8 cellular contexts compared by ENCODE assay signal in the genomic region with DNA sequence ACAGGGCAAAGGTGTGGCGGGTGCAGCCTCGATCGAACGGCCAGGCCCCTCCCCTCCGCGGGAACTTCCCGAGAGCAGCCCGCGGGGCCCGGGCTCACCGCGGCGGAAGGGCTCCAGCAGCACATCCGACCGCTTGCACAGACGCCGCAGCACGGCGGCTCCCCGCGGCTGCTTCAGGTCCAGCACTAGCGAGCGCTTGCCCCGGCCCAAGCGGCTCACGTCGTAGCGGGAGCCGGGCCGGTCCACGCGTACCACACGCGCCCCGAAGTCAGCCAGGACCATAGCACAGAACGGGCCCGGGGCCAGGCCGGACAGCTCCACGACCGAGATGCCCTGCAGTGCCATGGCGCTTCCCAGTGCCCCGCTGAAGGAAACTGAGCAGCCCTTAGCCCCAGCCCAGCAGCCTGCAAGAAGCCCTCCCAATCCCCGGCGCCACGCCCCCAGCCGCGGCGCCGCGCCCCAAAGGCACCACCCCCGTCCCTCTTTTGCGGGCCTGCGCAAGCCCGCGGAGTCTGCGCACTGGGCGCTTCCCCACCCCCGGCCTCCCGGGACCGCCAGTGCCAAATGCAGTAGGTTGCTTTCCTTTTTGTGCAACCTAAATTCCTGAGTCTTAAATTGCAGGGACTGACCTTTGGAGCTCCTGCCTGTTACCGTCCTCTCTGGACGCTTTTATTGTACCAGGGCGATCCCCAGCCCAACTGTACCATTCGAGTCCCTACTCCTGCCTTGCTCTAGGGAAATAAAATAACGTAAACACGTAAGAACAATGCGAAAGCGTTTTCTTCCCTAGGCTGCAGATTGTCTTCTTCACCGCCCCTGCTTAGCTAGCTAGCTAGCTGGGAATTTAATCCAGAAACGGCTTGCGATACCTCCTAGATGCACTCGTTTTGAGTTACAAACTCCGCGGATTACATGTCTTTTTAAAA. TPM values are rescaled to one million over a fixed set of nuclear protein-coding genes. Genes with fewer than 3 reads are reported as not detected.
DNase-seq lines count a peak whose midpoint lies in the region; ATAC-seq and TF ChIP-seq lines count a peak whose summit lies in the region.

A gene (minus strand): TSS at position 376 of the 926 bp plus-strand sequence. CDS start 31 bp downstream, at position 345.

- H3K4me1 ChIP-seq in esophagus (ENCODE audit: control insufficient read depth in 2 of 2, insufficient read depth in 2 of 2, low read length in 1 of 2): peaks cover 0 to 2% of the 10 kb centered on the region in 2 donors
- H3K4me1 ChIP-seq in muscle layer of colon (ENCODE audit: insufficient read depth, low read length): peaks cover 27% of the 10 kb centered on the region

- DNase-seq in DMS53 (lab: John Stamatoyannopoulos, UW): peak; percentile 90
- peak; percentile 70 for DNase-seq in OCI-M2 (lab: John Stamatoyannopoulos, UW; ENCODE audit: unreplicated experiment)
- DNase-seq in activated T-cell treated with anti-CD3 and anti-CD28 coated beads, Interleukin-2, amount 50 U/mL, for 1 hour: peak; percentile 90
- DNase-seq in stimulated activated CD8-positive, alpha-beta memory T cell treated with anti-CD3 and anti-CD28 coated beads, Interleukin-7, amount 100 ng/mL, for 1 hour (ENCODE audit: low read depth in 2 of 2): peak; percentile 76 to 79

- peak within 1 kb of the TSS; percentile 45 for H3K9ac ChIP-seq in muscle layer of colon (ENCODE audit: low read length)

- H3K27me3 ChIP-seq in esophagus (ENCODE audit: control insufficient read depth in 1 of 2, insufficient read depth in 2 of 2, low read length in 2 of 2) (no peaks in the 10 kb centered on the region), muscle layer of colon (ENCODE audit: control insufficient read depth in 1 of 2, insufficient read depth in 2 of 2, low read length in 2 of 2) (no peaks in the 10 kb centered on the region)

- peak within 1 kb of the TSS; percentile 94 to 95 for H3K27ac ChIP-seq in esophagus (ENCODE audit: low read depth in 2 of 2, low read length in 1 of 2)
- peak within 1 kb of the TSS; percentile 79 for H3K27ac ChIP-seq in muscle layer of colon (ENCODE audit: low read depth, low read length)

- H3K9me3 ChIP-seq in esophagus (ENCODE audit: control insufficient read depth in 2 of 2, insufficient read depth in 1 of 2, low read depth in 1 of 2, low read length in 1 of 2) (no peaks in the 10 kb centered on the region), muscle layer of colon (ENCODE audit: low read length) (no peaks in the 10 kb centered on the region)

- no peak; the same call in 1 of the 2 replicates for TF ChIP-seq RAD21 in Ishikawa (IDR thresholded peaks at IDR 0.05; ENCODE audit: low read depth)

- peak; percentile 91 for ATAC-seq in GM21619 (IDR thresholded peaks at IDR 0.05; ENCODE audit: unreplicated experiment)

- H3K4me3 ChIP-seq in esophagus (ENCODE audit: low read depth in 1 of 2, low read length in 2 of 2) (peak within 1 kb of the TSS; percentile 62 to 71), muscle layer of colon (ENCODE audit: low read depth in 1 of 2, low read length in 2 of 2) (peak within 1 kb of the TSS; percentile 59 to 79)

- H3K36me3 ChIP-seq in esophagus (ENCODE audit: control insufficient read depth in 2 of 2, insufficient read depth in 2 of 2, low read length in 1 of 2) (peaks cover 2 to 5% of the 10 kb centered on the region in 2 donors), muscle layer of colon (ENCODE audit: insufficient read depth, low read length) (peaks cover 12% of the 10 kb centered on the region)

- TF ChIP-seq EP300 in Ishikawa (IDR thresholded peaks at IDR 0.05; ENCODE audit: borderline replicate concordance): 0 out of 2 replicates have a peak, but pooled peaks have one; percentile 12

- WGBS in esophagus, 2 donors: 1% methylated on average over 72 to 74 of the region's 74 CpGs

TF ChIP-seq in Ishikawa, 13 proteins besides CTCF, POLR2A, EP300 and RAD21:
- TF ChIP-seq TCF12 (IDR thresholded peaks at IDR 0.05; ENCODE audit: low read depth) (peak; percentile 55), CEBPB (IDR thresholded peaks at IDR 0.05) (peak; percentile 40; the same call in 1 of the 2 replicates), TEAD4 (IDR thresholded peaks at IDR 0.05) (peak; percentile 55; the same call in 1 of the 2 replicates), CREB1 (IDR thresholded peaks at IDR 0.05; ENCODE audit: low read depth) (no peak), YY1 (IDR thresholded peaks at IDR 0.05; ENCODE audit: low read depth) (peak; percentile 79), TAF1 (IDR thresholded peaks at IDR 0.05; ENCODE audit: low read depth) (peak; percentile 89), NFIC (IDR thresholded peaks at IDR 0.05) (0 out of 2 replicates have a peak, but pooled peaks have one; percentile 42), FOXM1 (IDR thresholded peaks at IDR 0.05; ENCODE audit: borderline replicate concordance, low read depth) (no peak), EGR1 (IDR thresholded peaks at IDR 0.05) (no peak), ZBTB7A (IDR thresholded peaks at IDR 0.05; ENCODE audit: low read depth) (no peak)
- TF ChIP-seq, protein P1, sequence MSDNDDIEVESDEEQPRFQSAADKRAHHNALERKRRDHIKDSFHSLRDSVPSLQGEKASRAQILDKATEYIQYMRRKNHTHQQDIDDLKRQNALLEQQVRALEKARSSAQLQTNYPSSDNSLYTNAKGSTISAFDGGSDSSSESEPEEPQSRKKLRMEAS (IDR thresholded peaks at IDR 0.05): peak; percentile 76; the same call in 1 of the 2 replicates
- TF ChIP-seq, protein P2, sequence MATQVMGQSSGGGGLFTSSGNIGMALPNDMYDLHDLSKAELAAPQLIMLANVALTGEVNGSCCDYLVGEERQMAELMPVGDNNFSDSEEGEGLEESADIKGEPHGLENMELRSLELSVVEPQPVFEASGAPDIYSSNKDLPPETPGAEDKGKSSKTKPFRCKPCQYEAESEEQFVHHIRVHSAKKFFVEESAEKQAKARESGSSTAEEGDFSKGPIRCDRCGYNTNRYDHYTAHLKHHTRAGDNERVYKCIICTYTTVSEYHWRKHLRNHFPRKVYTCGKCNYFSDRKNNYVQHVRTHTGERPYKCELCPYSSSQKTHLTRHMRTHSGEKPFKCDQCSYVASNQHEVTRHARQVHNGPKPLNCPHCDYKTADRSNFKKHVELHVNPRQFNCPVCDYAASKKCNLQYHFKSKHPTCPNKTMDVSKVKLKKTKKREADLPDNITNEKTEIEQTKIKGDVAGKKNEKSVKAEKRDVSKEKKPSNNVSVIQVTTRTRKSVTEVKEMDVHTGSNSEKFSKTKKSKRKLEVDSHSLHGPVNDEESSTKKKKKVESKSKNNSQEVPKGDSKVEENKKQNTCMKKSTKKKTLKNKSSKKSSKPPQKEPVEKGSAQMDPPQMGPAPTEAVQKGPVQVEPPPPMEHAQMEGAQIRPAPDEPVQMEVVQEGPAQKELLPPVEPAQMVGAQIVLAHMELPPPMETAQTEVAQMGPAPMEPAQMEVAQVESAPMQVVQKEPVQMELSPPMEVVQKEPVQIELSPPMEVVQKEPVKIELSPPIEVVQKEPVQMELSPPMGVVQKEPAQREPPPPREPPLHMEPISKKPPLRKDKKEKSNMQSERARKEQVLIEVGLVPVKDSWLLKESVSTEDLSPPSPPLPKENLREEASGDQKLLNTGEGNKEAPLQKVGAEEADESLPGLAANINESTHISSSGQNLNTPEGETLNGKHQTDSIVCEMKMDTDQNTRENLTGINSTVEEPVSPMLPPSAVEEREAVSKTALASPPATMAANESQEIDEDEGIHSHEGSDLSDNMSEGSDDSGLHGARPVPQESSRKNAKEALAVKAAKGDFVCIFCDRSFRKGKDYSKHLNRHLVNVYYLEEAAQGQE (IDR thresholded peaks at IDR 0.05; ENCODE audit: low read depth): peak; percentile 49
- TF ChIP-seq, protein P3, sequence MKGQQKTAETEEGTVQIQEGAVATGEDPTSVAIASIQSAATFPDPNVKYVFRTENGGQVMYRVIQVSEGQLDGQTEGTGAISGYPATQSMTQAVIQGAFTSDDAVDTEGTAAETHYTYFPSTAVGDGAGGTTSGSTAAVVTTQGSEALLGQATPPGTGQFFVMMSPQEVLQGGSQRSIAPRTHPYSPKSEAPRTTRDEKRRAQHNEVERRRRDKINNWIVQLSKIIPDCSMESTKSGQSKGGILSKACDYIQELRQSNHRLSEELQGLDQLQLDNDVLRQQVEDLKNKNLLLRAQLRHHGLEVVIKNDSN (IDR thresholded peaks at IDR 0.05): no peak
TF ChIP-seq in Ishikawa: peak in this region for 8.

RNA-seq across cellular contexts. Expression of the gene that starts here (rescaled TPM):
- 10 to 100 TPM; 14.4 to 19.9 TPM for polyA plus RNA-seq in esophagus

Comparison
In these comparisons a context has a peak if more than half of its experiments do, and no peak if none do; other contexts are left out.
1. Peak in every context shown above with its lines: DNase-seq, ATAC-seq, H3K4me3 ChIP-seq and H3K27ac ChIP-seq.